1 cellular context compared by ENCODE assay signal in genomic region chr7:106284516-106285050, GRCh38.
A peak's percentile ranks its signal among the peaks of the same experiment; 100 is the strongest.
TF ChIP-seq lines count a peak whose summit lies in the region.

TSS of gene NAMPT (minus strand) at chr7:106284983. CDS start at chr7:106284884, 99 bp downstream.

TF ChIP-seq in GM12878, 131 proteins besides CTCF, POLR2A, EP300 and RAD21 (continued from another document):
- TF ChIP-seq CUX1 (IDR thresholded peaks at IDR 0.05; ENCODE audit: insufficient replicate concordance, low read depth, low read length) (no peak), SMARCA5 (IDR thresholded peaks at IDR 0.05) (peak; percentile 26; the same call in 1 of the 2 replicates), POLR2AphosphoS2 (IDR thresholded peaks at IDR 0.05; ENCODE audit: low read depth, low read length) (peak; percentile 63), TCF3 (IDR thresholded peaks at IDR 0.05; ENCODE audit: borderline replicate concordance, insufficient read depth, low read depth, low read length) (0 out of 2 replicates have a peak, but pooled peaks have one; percentile 24), ELK1 (IDR thresholded peaks at IDR 0.05; ENCODE audit: low read depth, low read length) (no peak), ATF3 (IDR thresholded peaks at IDR 0.05; ENCODE audit: borderline replicate concordance, extremely low read depth, low read depth, low read length) (no peak), IRF3 (IDR thresholded peaks at IDR 0.05) (no peak), POLR2AphosphoS5 (IDR thresholded peaks at IDR 0.05; ENCODE audit: low read length) (peak; percentile 67), SKIL (IDR thresholded peaks at IDR 0.05; ENCODE audit: low read depth, poor library complexity, severe bottlenecking) (no peak), SUPT20H (IDR thresholded peaks at IDR 0.05; ENCODE audit: borderline replicate concordance, control insufficient read depth, low read depth, low read length) (no peak), ZNF687 (IDR thresholded peaks at IDR 0.05) (peak; percentile 39), MEF2B (IDR thresholded peaks at IDR 0.05; ENCODE audit: partially characterized antibody, poor library complexity, severe bottlenecking) (no peak), KLF5 (IDR thresholded peaks at IDR 0.05; ENCODE audit: partially characterized antibody) (no peak), NKRF (conservative IDR thresholded peaks at IDR 0.05) (peak; percentile 39), HSF1 (IDR thresholded peaks at IDR 0.05; ENCODE audit: low read depth, low read length) (no peak), HCFC1 (IDR thresholded peaks at IDR 0.05; ENCODE audit: low read length) (peak; percentile 40; the same call in 1 of the 2 replicates), SMAD5 (IDR thresholded peaks at IDR 0.05; ENCODE audit: low read depth) (peak; percentile 49; the same call in 1 of the 2 replicates), TAF1 (IDR thresholded peaks at IDR 0.05; ENCODE audit: borderline replicate concordance, low read depth, low read length) (peak; percentile 84), TCF12 (IDR thresholded peaks at IDR 0.05; ENCODE audit: low read depth, low read length) (peak; percentile 16; the same call in 1 of the 2 replicates), BCL11A (IDR thresholded peaks at IDR 0.05; ENCODE audit: low read depth, low read length) (0 out of 2 replicates have a peak, but pooled peaks have one; percentile 25), HDAC6 (IDR thresholded peaks at IDR 0.05; ENCODE audit: unreplicated experiment) (peak; percentile 48), EGR1 (IDR thresholded peaks at IDR 0.05; ENCODE audit: borderline replicate concordance in 1 of 2, low read depth in 2 of 2, low read length in 2 of 2) (0 out of 3 replicates have a peak, but pooled peaks of 1 of the 2 experiments have one; percentile 23), STAT3 (IDR thresholded peaks at IDR 0.05; ENCODE audit: low read depth, low read length) (no peak), POU2F2 (IDR thresholded peaks at IDR 0.05; ENCODE audit: borderline replicate concordance, low read depth, low read length) (peak; percentile 82; the same call in 2 of the 3 replicates), CBFB (IDR thresholded peaks at IDR 0.05; ENCODE audit: low read depth) (0 out of 2 replicates have a peak, but pooled peaks have one; percentile 33)
